ENCODE assay signal across 26 cellular contexts in the genomic region with DNA sequence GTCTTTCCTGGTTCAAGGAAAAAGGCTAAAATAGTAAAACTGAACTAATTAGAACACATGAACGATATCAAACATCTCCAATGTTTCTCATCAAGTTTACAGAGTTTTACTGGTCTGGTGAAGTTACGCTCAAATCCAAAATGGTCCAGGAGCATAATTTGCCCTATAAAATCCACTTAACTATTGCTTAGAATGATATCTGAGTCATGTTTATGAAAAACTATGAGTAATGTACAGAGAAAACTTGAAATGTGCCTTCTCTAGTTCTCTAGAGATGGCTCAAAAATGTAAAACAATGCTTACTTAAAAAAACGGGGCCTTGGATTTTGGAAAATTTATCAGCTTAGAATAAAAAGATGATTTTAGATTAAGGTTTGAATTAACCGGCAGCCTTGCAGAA.
DNase-seq lines count a peak whose midpoint lies in the region; ATAC-seq and TF ChIP-seq lines count a peak whose summit lies in the region.
"Had no signal": no experiment of that assay in that cellular context is flagged by ENCODE, and none has a peak within 500 bp of the region (broad histone marks: within the 10 kb centered on the region; RNA-seq: fewer than 3 reads in every experiment).

No MANE protein-coding gene starts in this region.

- CTCF ChIA-PET in PC-3 (lab: Charles Lee) = no interaction called here

- H3K27me3 ChIP-seq in GM23248 (replicated peaks; ENCODE audit: insufficient read depth) (no peaks in the 10 kb centered on the region), PC-3 (ENCODE audit: low read length) (no peaks in the 10 kb centered on the region)
- H3K27me3 ChIP-seq: BLaER1, MG63, SJCRH30 had no signal

- intact Hi-C loops in PC-3 (cut with micrococcal nuclease) = no loop called here

- H3K4me1 ChIP-seq in GM23248 (ENCODE audit: insufficient read depth) = peaks cover 8% of the 10 kb centered on the region
- peaks cover 6% of the 10 kb centered on the region; the same call in 1 of the 2 replicates for H3K4me1 ChIP-seq in PC-3 (ENCODE audit: insufficient read depth, low read length)
- H3K4me1 ChIP-seq: BLaER1 had no signal

- in situ Hi-C loops in GM23248 (cut with MboI) = no loop called here

- no peak for TF ChIP-seq CTCF in PC-3 (conservative IDR thresholded peaks at IDR 0.05; ENCODE audit: low read depth, low read length)
- TF ChIP-seq CTCF in foreskin fibroblast (IDR thresholded peaks at IDR 0.05; ENCODE audit: low read depth, low read length) = no peak

- peaks cover 15% of the 10 kb centered on the region for H3F3A ChIP-seq in GM23248 (ENCODE audit: insufficient read depth)
- no peaks in the 10 kb centered on the region for H3F3A ChIP-seq in PC-3 (ENCODE audit: low read length, unreplicated experiment)

- peaks cover 10% of the 10 kb centered on the region; the same call in 1 of the 2 replicates for H4K20me1 ChIP-seq in GM23248 (ENCODE audit: insufficient read depth)
- peaks cover 18% of the 10 kb centered on the region; the same call in 1 of the 2 replicates for H4K20me1 ChIP-seq in PC-3 (ENCODE audit: low read length)

- H3K27ac ChIP-seq in GM23248 (no peak overlapping the region), PC-3 (ENCODE audit: low read length) (no peak overlapping the region)
- H3K27ac ChIP-seq: BLaER1, PC-9, SJCRH30 had no signal

- H3K9ac ChIP-seq in GM23248 (no peak overlapping the region), PC-3 (ENCODE audit: low read length) (no peak overlapping the region)
- H3K9ac ChIP-seq: BLaER1 had no signal

- POLR2A ChIA-PET in PC-3 (lab: Charles Lee; ENCODE audit: unreplicated experiment) = no interaction called here

- WGBS in GM23248 (ENCODE audit: low coverage in 1 of 2, low lambda C conversion rate in 2 of 2, missing lambda C conversion rate in 2 of 2), 2 experiments = 91 to 92% methylated on average over 4 of the region's 4 CpGs

- H3K9me2 ChIP-seq in GM23248 (ENCODE audit: insufficient read depth) (no peaks in the 10 kb centered on the region), PC-3 (replicated peaks; ENCODE audit: low read length) (no peaks in the 10 kb centered on the region)

- peaks cover 38% of the 10 kb centered on the region for H3K79me2 ChIP-seq in GM23248 (ENCODE audit: insufficient read depth)
- peaks cover 19% of the 10 kb centered on the region for H3K79me2 ChIP-seq in PC-3 (ENCODE audit: low read length)

- peak; percentile 8 for DNase-seq in ELR (ENCODE audit: low read depth)
- peak; percentile 23 for DNase-seq in GM23248
- peak; percentile 32 for DNase-seq in PC-3
- DNase-seq in fibroblast of gingiva (ENCODE audit: low read depth) = peak; percentile 35
- DNase-seq in Kasumi-1 (lab: John Stamatoyannopoulos, UW) = no peak
- DNase-seq in foreskin fibroblast = no peak
- no peak for DNase-seq in activated CD4-positive, alpha-beta T cell treated with anti-CD3 and anti-CD28 coated beads, Interleukin-2, amount 50 U/mL, for 48 hours
- no peak for DNase-seq in NCI-H2029 treated with DMSO at 0.1 percent for 48 hours (lab: John Stamatoyannopoulos, UW)
- DNase-seq: CD4-positive, alpha-beta T cell; DMS53; MG63; NCI-H1105 treated with DMSO at 0.1 percent for 48 hours; NCI-H146; NCI-H2029; NCI-H446 treated with DMSO at 0.1 percent for 48 hours; NCI-H526; NCI-H82; NK-92 treated with Interleukin-12 subunit alpha and Interleukin-12 subunit beta, amount 100 ng/mL, for 24 hours; PC-9; SJCRH30 had no signal

- peak; percentile 77 for ATAC-seq in PC-3
- ATAC-seq: GM12878, HepG2, K562, Right ventricle myocardium inferior, SK-N-SH treated with all-trans-retinoic acid at 6 μM for 48 hours had no signal

- H3K9me3 ChIP-seq in GM23248 (ENCODE audit: low read depth) = no peaks in the 10 kb centered on the region
- no peaks in the 10 kb centered on the region for H3K9me3 ChIP-seq in PC-3 (ENCODE audit: low read length)
- H3K9me3 ChIP-seq: BLaER1, MG63, SJCRH30 had no signal

- no peak overlapping the region for H3K4me2 ChIP-seq in GM23248 (ENCODE audit: unreplicated experiment)
- H3K4me2 ChIP-seq in PC-3 (ENCODE audit: low read length) = no peak overlapping the region
- H3K4me2 ChIP-seq: BLaER1, PC-9 had no signal

- no peaks in the 10 kb centered on the region; the same call in 1 of the 2 replicates for H3K36me3 ChIP-seq in GM23248 (ENCODE audit: low read depth)
- peaks cover 10% of the 10 kb centered on the region for H3K36me3 ChIP-seq in PC-3 (ENCODE audit: low read depth, low read length)

- H2AFZ ChIP-seq in GM23248 (no peak overlapping the region), PC-3 (ENCODE audit: low read length) (no peak overlapping the region)
- H2AFZ ChIP-seq: PC-9 had no signal

- BruUV-seq in PC-3 (replicated peaks; lab: Mats Ljungman, UMichigan) = no TSS peak

- no peak overlapping the region for H3K4me3 ChIP-seq in GM23248
- no peak overlapping the region for H3K4me3 ChIP-seq in PC-3 (ENCODE audit: low read length)
- no peak overlapping the region for H3K4me3 ChIP-seq in foreskin fibroblast (ENCODE audit: low read depth in 1 of 2, low read length in 2 of 2)
- H3K4me3 ChIP-seq: BLaER1, GM12878, K562, MG63, PC-9, SJCRH30 had no signal

Comparison
In these comparisons a context has a peak if more than half of its experiments do, and no peak if none do; other contexts are left out.
1. DNase-seq: peak in ELR (single experiment), GM23248 (single experiment), PC-3 (single experiment) and fibroblast of gingiva (single experiment); none in Kasumi-1 (0 of 2), foreskin fibroblast (0 of 2), activated CD4-positive, alpha-beta T cell treated with anti-CD3 and anti-CD28 coated beads, Interleukin-2, amount 50 U/mL, for 48 hours (0 of 2) and NCI-H2029 treated with DMSO at 0.1 percent for 48 hours (single experiment).